ENCODE assay signal across 13 cellular contexts in genomic region chr4:16079046-16079445, GRCh38. TPM values are rescaled to one million over a fixed set of nuclear protein-coding genes. Genes with fewer than 3 reads are reported as not detected.
DNase-seq lines count a peak whose midpoint lies in the region; ATAC-seq and TF ChIP-seq lines count a peak whose summit lies in the region.
"Had no signal": no experiment of that assay in that cellular context is flagged by ENCODE, and none has a peak within 500 bp of the region (broad histone marks: within the 10 kb centered on the region; RNA-seq: fewer than 3 reads in every experiment).

No MANE protein-coding gene starts in this region.

- H3K36me3 ChIP-seq in adipocyte (ENCODE audit: control insufficient read depth, insufficient read depth, low read length, severe bottlenecking) (no peaks in the 10 kb centered on the region), tibial nerve (no peaks in the 10 kb centered on the region)
- H3K36me3 ChIP-seq: heart right ventricle had no signal

- TF ChIP-seq CTCF in tibial nerve (IDR thresholded peaks at IDR 0.05), result no peak

- peaks cover 60% of the 10 kb centered on the region for H3K27me3 ChIP-seq in adipocyte (replicated peaks; ENCODE audit: control insufficient read depth, insufficient read depth, low read length)
- H3K27me3 ChIP-seq in tibial nerve, result peaks cover 0 to 55% of the 10 kb centered on the region in 2 donors

- H3K4me3 ChIP-seq in adipocyte (ENCODE audit: low read length), result no peak overlapping the region
- no peak overlapping the region for H3K4me3 ChIP-seq in tibial nerve
- H3K4me3 ChIP-seq: heart right ventricle, psoas muscle had no signal

- H3K27ac ChIP-seq in tibial nerve, result no peak overlapping the region
- H3K27ac ChIP-seq: heart right ventricle, psoas muscle had no signal

- no peak for TF ChIP-seq POLR2A in tibial nerve (IDR thresholded peaks at IDR 0.05)

- no peak for TF ChIP-seq EP300 in tibial nerve (IDR thresholded peaks at IDR 0.05)

- DNase-seq in D341Med (ENCODE audit: low spot score), result peak; percentile 64
- DNase-seq in adipocyte (ENCODE audit: low read depth), result peak; percentile 18
- DNase-seq in DMS153 treated with DMSO at 0.1 percent for 48 hours (lab: John Stamatoyannopoulos, UW; ENCODE audit: unreplicated experiment), result no peak
- DNase-seq in left lobe of liver (ENCODE audit: low spot score), result no peak
- no peak for DNase-seq in stimulated activated CD4-positive, alpha-beta T cell treated with anti-CD3 and anti-CD28 coated beads, Interleukin-4, amount 100 ng/mL, for 1 hour
- DNase-seq in tibial nerve (ENCODE audit: low spot score in 2 of 2), result no peak
- DNase-seq: H9; heart right ventricle; NCI-H2081 treated with DMSO at 0.1 percent for 48 hours; psoas muscle; stimulated activated naive CD4-positive, alpha-beta T cell treated with Interleukin-2 at 50 U/mL for 16 hours had no signal

- ATAC-seq in GM19328 (IDR thresholded peaks at IDR 0.05; ENCODE audit: unreplicated experiment) (peak; percentile 63), HG03039 (IDR thresholded peaks at IDR 0.05; ENCODE audit: unreplicated experiment) (peak; percentile 93), left lobe of liver (no peak)
- ATAC-seq: psoas muscle had no signal

- H3K9me3 ChIP-seq in adipocyte (ENCODE audit: control insufficient read depth, low read length) (no peaks in the 10 kb centered on the region), tibial nerve (no peaks in the 10 kb centered on the region)
- H3K9me3 ChIP-seq: heart right ventricle, psoas muscle had no signal

- WGBS in tibial nerve, 2 donors, result 78 to 91% methylated on average over 1 of the region's 1 CpG

- H3K9ac ChIP-seq in adipocyte (ENCODE audit: low read length), result no peak overlapping the region

- peaks cover 7% of the 10 kb centered on the region for H3K4me1 ChIP-seq in adipocyte (ENCODE audit: control insufficient read depth, insufficient read depth, low read length)
- peaks cover 0 to 22% (median 17%) of the 10 kb centered on the region in 4 donors for H3K4me1 ChIP-seq in tibial nerve

RNA-seq across cellular contexts. Expression of gene PROM1, which starts 4.8 kb away (rescaled TPM):
- total RNA-seq in left lobe of liver (1.3 TPM), tibial nerve (not detected)

Comparison
In these comparisons a context has a peak if more than half of its experiments do, and no peak if none do; other contexts are left out.
1. DNase-seq: peak in D341Med (single experiment) and adipocyte (single experiment); none in DMS153 treated with DMSO at 0.1 percent for 48 hours (single experiment), left lobe of liver (single experiment), stimulated activated CD4-positive, alpha-beta T cell treated with anti-CD3 and anti-CD28 coated beads, Interleukin-4, amount 100 ng/mL, for 1 hour (single experiment) and tibial nerve (0 of 2).